Comparison of ENCODE assay signal across 11 cellular contexts in the genomic region with DNA sequence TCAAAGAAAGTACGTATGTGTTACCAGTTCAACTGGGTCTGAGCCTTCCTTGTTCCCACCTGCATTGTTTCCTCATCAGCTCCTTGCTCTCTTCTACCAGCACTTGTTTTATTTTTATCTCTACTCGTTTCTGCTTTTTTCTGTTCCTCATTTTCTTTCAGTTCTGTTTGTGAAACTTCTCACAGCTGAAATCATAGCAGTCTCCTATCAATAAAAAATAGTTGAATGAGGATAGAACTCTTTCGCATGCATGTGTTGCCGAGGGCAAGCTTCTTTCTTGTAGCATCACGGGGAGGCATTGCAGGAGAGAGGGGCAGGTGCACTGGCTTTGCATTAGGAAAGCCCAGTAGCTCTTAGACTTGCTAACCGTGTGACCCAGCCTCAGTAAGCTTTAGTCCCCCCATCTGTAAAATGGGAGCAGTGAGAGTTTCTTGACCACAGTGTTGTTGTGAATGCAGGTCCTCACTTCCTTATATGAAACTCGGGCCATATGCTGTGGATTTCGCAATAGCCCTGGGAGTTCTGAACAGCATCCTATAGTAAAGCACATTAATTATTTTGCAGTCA. TPM values are rescaled to one million over a fixed set of nuclear protein-coding genes. Genes with fewer than 3 reads are reported as not detected.
DNase-seq lines count a peak whose midpoint lies in the region; ATAC-seq and TF ChIP-seq lines count a peak whose summit lies in the region.
"Had no signal": no experiment of that assay in that cellular context is flagged by ENCODE, and none has a peak within 500 bp of the region (broad histone marks: within the 10 kb centered on the region; RNA-seq: fewer than 3 reads in every experiment).

No MANE protein-coding gene starts in this region.

- no peak overlapping the region for H3K4me3 Mint-ChIP-seq in CD4-positive, alpha-beta memory T cell
- no peak overlapping the region for H3K4me3 Mint-ChIP-seq in activated naive CD4-positive, alpha-beta T cell treated with anti-CD3 and anti-CD28 coated beads, Interleukin-2, amount 10 ng/mL, durations not matched to agents 7 days and 5 days
- H3K4me3 Mint-ChIP-seq: dendritic cell treated with granulocyte-macrophage colony-stimulating factor and Interleukin-4, amounts not matched to agents 40 ng/mL and 50 ng/mL, for 4 days had no signal

- no peaks in the 10 kb centered on the region for H3K9me3 ChIP-seq in CD4-positive, alpha-beta memory T cell (ENCODE audit: control insufficient read depth in 1 of 2, low read length in 2 of 2)
- H3K9me3 ChIP-seq in OCI-LY1 (ENCODE audit: low read length) = no peaks in the 10 kb centered on the region
- H3K9me3 ChIP-seq in adrenal gland (replicated peaks in 1 of 3) = no peaks in the 10 kb centered on the region
- H3K9me3 ChIP-seq: thoracic aorta had no signal

- H3K4me1 Mint-ChIP-seq in CD4-positive, alpha-beta memory T cell = peaks cover 4 to 14% (median 9%) of the 10 kb centered on the region in 4 donors
- H3K4me1 Mint-ChIP-seq in activated naive CD4-positive, alpha-beta T cell treated with anti-CD3 and anti-CD28 coated beads, Interleukin-2, amount 10 ng/mL, durations not matched to agents 7 days and 5 days = peaks cover 9% of the 10 kb centered on the region

- no peaks in the 10 kb centered on the region for H3K9me3 Mint-ChIP-seq in CD4-positive, alpha-beta memory T cell
- no peaks in the 10 kb centered on the region for H3K9me3 Mint-ChIP-seq in activated naive CD4-positive, alpha-beta T cell treated with anti-CD3 and anti-CD28 coated beads, Interleukin-2, amount 10 ng/mL, durations not matched to agents 7 days and 5 days
- H3K9me3 Mint-ChIP-seq: dendritic cell treated with granulocyte-macrophage colony-stimulating factor and Interleukin-4, amounts not matched to agents 40 ng/mL and 50 ng/mL, for 4 days had no signal

- TF ChIP-seq CTCF in OCI-LY1 (IDR thresholded peaks at IDR 0.05; ENCODE audit: low read length) (no peak), adrenal gland (IDR thresholded peaks at IDR 0.05) (no peak)

- intact Hi-C loops in CD4-positive, alpha-beta memory T cell (cut with micrococcal nuclease) = no loop called here
- intact Hi-C loops in adrenal gland (cut with DNase I) = loop anchor here in 1 of 2 donors (10.0 kb wide), 1 partner anchor 276 kb away; no protein-coding TSS in a partner anchor

- peaks cover 12% of the 10 kb centered on the region for H3K4me1 ChIP-seq in CD4-positive, alpha-beta memory T cell (ENCODE audit: insufficient read depth, low read length)
- H3K4me1 ChIP-seq in OCI-LY1 (ENCODE audit: insufficient read depth, low read length, severe bottlenecking) (peaks cover 25% of the 10 kb centered on the region), adrenal gland (replicated peaks in 1 of 2) (no peaks in the 10 kb centered on the region)

- H3K27ac Mint-ChIP-seq in CD4-positive, alpha-beta memory T cell = peak overlapping the region in 4 of 7 donors; percentile 25 to 64 (median 44)
- no peak overlapping the region for H3K27ac Mint-ChIP-seq in activated naive CD4-positive, alpha-beta T cell treated with anti-CD3 and anti-CD28 coated beads, Interleukin-2, amount 10 ng/mL, durations not matched to agents 7 days and 5 days
- H3K27ac Mint-ChIP-seq: dendritic cell treated with granulocyte-macrophage colony-stimulating factor and Interleukin-4, amounts not matched to agents 40 ng/mL and 50 ng/mL, for 4 days had no signal

- no peak overlapping the region for H3K4me3 ChIP-seq in CD4-positive, alpha-beta memory T cell (ENCODE audit: low read length in 2 of 2)
- no peak overlapping the region for H3K4me3 ChIP-seq in OCI-LY1 (ENCODE audit: low read depth, low read length, poor library complexity, severe bottlenecking)
- no peak overlapping the region for H3K4me3 ChIP-seq in adrenal gland
- H3K4me3 ChIP-seq: thoracic aorta had no signal

- no peak overlapping the region for H2AFZ ChIP-seq in OCI-LY1 (ENCODE audit: low read length)

- TF ChIP-seq POLR2A in adrenal gland (IDR thresholded peaks at IDR 0.05) = no peak

- H3K36me3 Mint-ChIP-seq in CD4-positive, alpha-beta memory T cell = peaks cover 49 to 54% of the 10 kb centered on the region in 2 donors
- peaks cover 28% of the 10 kb centered on the region for H3K36me3 Mint-ChIP-seq in activated naive CD4-positive, alpha-beta T cell treated with anti-CD3 and anti-CD28 coated beads, Interleukin-2, amount 10 ng/mL, durations not matched to agents 7 days and 5 days

- no peak overlapping the region for H3K27ac ChIP-seq in CD4-positive, alpha-beta memory T cell (ENCODE audit: low read depth, low read length)
- H3K27ac ChIP-seq in OCI-LY1 (ENCODE audit: low read depth, low read length, poor library complexity, severe bottlenecking) (peak overlapping the region; percentile 80), adrenal gland (no peak overlapping the region), substantia nigra (ENCODE audit: low read depth, low read length, poor library complexity, severe bottlenecking) (no peak overlapping the region)
- H3K27ac ChIP-seq: C4-2B, thoracic aorta had no signal

- H3K9me2 ChIP-seq in OCI-LY1 (ENCODE audit: low read depth, low read length) = no peaks in the 10 kb centered on the region

- H4K20me1 ChIP-seq in OCI-LY1 (ENCODE audit: insufficient read depth, low read length) = no peaks in the 10 kb centered on the region

- POLR2A ChIA-PET in CD4-positive, alpha-beta memory T cell (lab: Charles Lee; ENCODE audit: partially characterized antibody) = no interaction called here

- 73 to 83% (median 78%) methylated on average over 7 to 8 of the region's 8 CpGs for WGBS in adrenal gland, 4 donors

- CTCF ChIA-PET in CD4-positive, alpha-beta memory T cell (lab: Charles Lee; ENCODE audit: partially characterized antibody) = no interaction called here
- CTCF ChIA-PET in activated naive CD4-positive, alpha-beta T cell treated with anti-CD3 and anti-CD28 coated beads, Interleukin-2, amount 10 ng/mL, durations not matched to agents 7 days and 5 days (lab: Charles Lee) = no interaction called here

- H3K36me3 ChIP-seq in CD4-positive, alpha-beta memory T cell (ENCODE audit: insufficient read depth, low read length) = peaks cover 51% of the 10 kb centered on the region
- H3K36me3 ChIP-seq in OCI-LY1 (ENCODE audit: insufficient read depth, low read length) (peaks cover 91% of the 10 kb centered on the region), adrenal gland (replicated peaks in 1 of 2) (peaks cover 0 to 35% of the 10 kb centered on the region in 2 donors)

- H3K4me2 ChIP-seq in OCI-LY1 (ENCODE audit: low read length) = no peak overlapping the region; the same call in 1 of the 2 replicates

- H3K9ac ChIP-seq in OCI-LY1 (ENCODE audit: low read length) = peak overlapping the region; percentile 16; the same call in 1 of the 2 replicates

- no peaks in the 10 kb centered on the region for H3K79me2 ChIP-seq in OCI-LY1 (ENCODE audit: insufficient read depth, low read length)

- ATAC-seq in GM19438 (IDR thresholded peaks at IDR 0.05; ENCODE audit: low read depth, unreplicated experiment) = peak; percentile 75
- ATAC-seq in HG03064 (IDR thresholded peaks at IDR 0.05; ENCODE audit: low read depth, unreplicated experiment) = peak; percentile 56

- H3F3A ChIP-seq in OCI-LY1 (ENCODE audit: insufficient read depth, low read length) = no peaks in the 10 kb centered on the region

- no peak for DNase-seq in CD4-positive, alpha-beta memory T cell
- DNase-seq in adrenal gland (no peak), HCEC 1CT (no peak), substantia nigra (lab: John Stamatoyannopoulos, UW) (no peak)
- DNase-seq in activated naive CD4-positive, alpha-beta T cell treated with anti-CD3 and anti-CD28 coated beads, Interleukin-2, amount 10 ng/mL, durations not matched to agents 7 days and 5 days = no peak

- no peaks in the 10 kb centered on the region for H3K27me3 Mint-ChIP-seq in CD4-positive, alpha-beta memory T cell
- H3K27me3 Mint-ChIP-seq in activated naive CD4-positive, alpha-beta T cell treated with anti-CD3 and anti-CD28 coated beads, Interleukin-2, amount 10 ng/mL, durations not matched to agents 7 days and 5 days = no peaks in the 10 kb centered on the region
- H3K27me3 Mint-ChIP-seq: dendritic cell treated with granulocyte-macrophage colony-stimulating factor and Interleukin-4, amounts not matched to agents 40 ng/mL and 50 ng/mL, for 4 days had no signal

- H3K27me3 ChIP-seq in CD4-positive, alpha-beta memory T cell (ENCODE audit: insufficient read depth, low read length) = no peaks in the 10 kb centered on the region
- H3K27me3 ChIP-seq in OCI-LY1 (ENCODE audit: insufficient read depth, low read length) (no peaks in the 10 kb centered on the region), adrenal gland (no peaks in the 10 kb centered on the region)

RNA-seq across cellular contexts. Expression of gene OFD1, which starts 24.7 kb away (rescaled TPM):
- total RNA-seq in CD4-positive, alpha-beta memory T cell = 100 to 1,000 TPM; 135 TPM
- polyA plus RNA-seq in CD4-positive, alpha-beta memory T cell = 10 to 100 TPM; 22.0 to 39.0 TPM
- 10 to 100 TPM in 6 of 8 donors, 1 to 10 TPM in 2; 5.6 to 21.0 (median 14.1) TPM for total RNA-seq in adrenal gland
- polyA plus RNA-seq in adrenal gland = 100 to 1,000 TPM in 1 of 3 donors, 10 to 100 TPM in 2; 11.8 to 129 (median 65.6) TPM

RNA-seq across cellular contexts. Expression of gene TRAPPC2, which starts 24.8 kb away (rescaled TPM):
- total RNA-seq in CD4-positive, alpha-beta memory T cell = 10 to 100 TPM; 36.6 to 39.6 TPM
- polyA plus RNA-seq in CD4-positive, alpha-beta memory T cell = 10 to 100 TPM; 33.1 to 45.9 TPM
- total RNA-seq in adrenal gland = 10 to 100 TPM in 7 of 8 donors, 1 to 10 TPM in 1; 8.8 to 20.5 (median 12.6) TPM
- 1 to 10 TPM; 4.3 to 6.8 (median 6.2) TPM for polyA plus RNA-seq in adrenal gland

RNA-seq across cellular contexts. Expression of gene GPM6B, which starts 57.7 kb away (rescaled TPM):
- not detected for total RNA-seq in CD4-positive, alpha-beta memory T cell
- 1 to 10 TPM in 1 of 2 donors, under 1 TPM in 1; 0.39 to 1.4 TPM for polyA plus RNA-seq in CD4-positive, alpha-beta memory T cell
- total RNA-seq in adrenal gland = 1 to 10 TPM; 1.0 to 7.5 (median 4.1) TPM
- polyA plus RNA-seq in adrenal gland = 1 to 10 TPM; 4.2 to 4.8 (median 4.2) TPM

Comparison
In these comparisons a context has a peak if more than half of its experiments do, and no peak if none do; other contexts are left out.
1. RNA of gene OFD1, which starts 24.7 kb away (total RNA-seq): 135 TPM in CD4-positive, alpha-beta memory T cell; 5.6 to 21.0 TPM in adrenal gland; every median in the first group is over 4 times any median in the second.